8 cellular contexts compared by ENCODE assay signal in the genomic region with DNA sequence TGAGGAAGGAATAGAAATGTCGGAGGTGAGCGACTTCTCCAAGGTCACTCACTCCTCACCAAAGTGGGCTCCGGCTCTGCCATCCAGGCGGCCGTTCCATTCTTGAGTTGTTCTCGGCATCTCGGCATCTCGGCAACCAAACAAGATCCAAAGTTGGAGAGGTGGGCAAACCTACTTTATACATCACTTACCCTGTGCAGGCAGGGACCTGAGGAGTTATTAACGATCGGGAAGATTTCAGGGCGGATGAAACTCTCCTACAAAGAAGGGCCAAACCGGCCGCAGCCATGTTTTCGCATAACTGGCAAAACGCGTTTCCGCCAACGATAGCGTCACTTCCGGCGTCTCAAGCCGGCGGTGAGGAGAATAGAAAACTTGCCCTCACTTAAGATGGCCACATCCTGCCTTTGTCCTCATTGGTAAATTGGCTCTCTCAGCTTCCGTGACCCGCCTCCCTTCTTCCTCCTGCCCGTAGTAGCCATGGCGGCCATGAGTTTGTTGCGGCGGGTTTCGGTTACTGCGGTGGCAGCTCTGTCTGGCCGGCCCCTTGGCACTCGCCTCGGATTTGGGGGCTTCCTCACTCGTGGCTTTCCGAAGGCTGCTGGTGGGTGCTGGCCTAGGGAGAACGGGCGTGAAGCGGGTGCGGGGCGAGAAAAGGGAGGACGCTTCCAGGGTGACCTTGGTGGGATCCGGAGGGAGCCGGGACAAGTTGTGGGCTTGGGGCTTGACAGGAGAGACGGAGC. TPM values are rescaled to one million over a fixed set of nuclear protein-coding genes. Genes with fewer than 3 reads are reported as not detected.
DNase-seq lines count a peak whose midpoint lies in the region; ATAC-seq and TF ChIP-seq lines count a peak whose summit lies in the region.

MRPL47 (minus strand) TSS at position 303 of the 743 bp plus-strand sequence; CDS start at position 289, 14 bp downstream.
NDUFB5 (plus strand) TSS at position 459 of the 743 bp plus-strand sequence; CDS start at position 481, 22 bp downstream.

- TF ChIP-seq POLR2A in suprapubic skin (IDR thresholded peaks at IDR 0.05) = peak; percentile 19 to 63

- peaks cover 5% of the 10 kb centered on the region for H3K36me3 Mint-ChIP-seq in activated naive CD4-positive, alpha-beta T cell treated with anti-CD3 and anti-CD28 coated beads, Interleukin-2, amount 50 U/mL, for 24 hours

- H3K4me3 ChIP-seq in GM06990 (replicated peaks; ENCODE audit: low read depth, low read length) = peak within 1 kb of the TSS; percentile 82
- peak within 1 kb of the TSS; percentile 74 for H3K4me3 ChIP-seq in suprapubic skin

- peaks cover 2% of the 10 kb centered on the region; the same call in 1 of the 2 replicates for H3K36me3 ChIP-seq in GM06990 (ENCODE audit: control insufficient read depth, insufficient read depth, low read length)
- peaks cover 24% of the 10 kb centered on the region for H3K36me3 ChIP-seq in suprapubic skin

- ATAC-seq in HG02588 (IDR thresholded peaks at IDR 0.05; ENCODE audit: unreplicated experiment) (peak; percentile 97), SK-N-SH treated with all-trans-retinoic acid at 6 μM for 48 hours (peak; percentile 100)

- DNase-seq in GM06990 (ENCODE audit: extremely low read depth, insufficient read length) (peak; percentile 83), NCI-H1092 (lab: John Stamatoyannopoulos, UW) (peak; percentile 97), globus pallidus (ENCODE audit: low spot score) (peak; percentile 98), nucleus accumbens (lab: John Stamatoyannopoulos, UW) (peak; percentile 69 to 98 (median 92)), suprapubic skin (ENCODE audit: low spot score in 2 of 2) (peak; percentile 96 to 97)

- H3K27me3 Mint-ChIP-seq in activated naive CD4-positive, alpha-beta T cell treated with anti-CD3 and anti-CD28 coated beads, Interleukin-2, amount 50 U/mL, for 24 hours = no peaks in the 10 kb centered on the region

- peaks cover 33% of the 10 kb centered on the region for H3K4me1 ChIP-seq in suprapubic skin

- WGBS in suprapubic skin = 0% methylated on average over 34 of the region's 45 CpGs

- peak within 1 kb of the TSS; percentile 100 for H3K4me3 Mint-ChIP-seq in activated naive CD4-positive, alpha-beta T cell treated with anti-CD3 and anti-CD28 coated beads, Interleukin-2, amount 50 U/mL, for 24 hours

- H3K4me1 Mint-ChIP-seq in activated naive CD4-positive, alpha-beta T cell treated with anti-CD3 and anti-CD28 coated beads, Interleukin-2, amount 50 U/mL, for 24 hours = peaks cover 57% of the 10 kb centered on the region

- TF ChIP-seq CTCF in GM06990 (IDR thresholded peaks at IDR 0.05; ENCODE audit: insufficient read depth, low read length, poor library complexity, severe bottlenecking) = no peak
- TF ChIP-seq CTCF in suprapubic skin (IDR thresholded peaks at IDR 0.05) = no peak

- H3K9me3 Mint-ChIP-seq in activated naive CD4-positive, alpha-beta T cell treated with anti-CD3 and anti-CD28 coated beads, Interleukin-2, amount 50 U/mL, for 24 hours = no peaks in the 10 kb centered on the region

- H3K27ac Mint-ChIP-seq in activated naive CD4-positive, alpha-beta T cell treated with anti-CD3 and anti-CD28 coated beads, Interleukin-2, amount 50 U/mL, for 24 hours = peak within 1 kb of the TSS; percentile 100

- H3K27me3 ChIP-seq in GM06990 (replicated peaks; ENCODE audit: control insufficient read depth, insufficient read depth, low read length) = no peaks in the 10 kb centered on the region
- H3K27me3 ChIP-seq in suprapubic skin = no peaks in the 10 kb centered on the region

- no peaks in the 10 kb centered on the region for H3K9me3 ChIP-seq in suprapubic skin

- TF ChIP-seq EP300 in suprapubic skin (IDR thresholded peaks at IDR 0.05) = no peak

- peak within 1 kb of the TSS; percentile 92 for H3K27ac ChIP-seq in suprapubic skin

TF ChIP-seq in SK-N-SH treated with all-trans-retinoic acid at 6 μM for 48 hours, 23 proteins besides CTCF, POLR2A, EP300 and RAD21:
- TF ChIP-seq BACH2 (CRISPR knock-in tag; IDR thresholded peaks at IDR 0.05; ENCODE audit: borderline replicate concordance) (no peak), ZFP3 (CRISPR knock-in tag; IDR thresholded peaks at IDR 0.05) (0 out of 2 replicates have a peak, but pooled peaks have one; percentile 32)

RNA-seq across cellular contexts. Expression of gene MRPL47, which starts in this region (rescaled TPM):
- 10 to 100 TPM in 3 of 4 donors, 1 to 10 TPM in 1; 9.6 to 14.5 (median 12.1) TPM for total RNA-seq in suprapubic skin

RNA-seq across cellular contexts. Expression of gene NDUFB5, which starts in this region (rescaled TPM):
- total RNA-seq in suprapubic skin = 10 to 100 TPM; 44.8 to 75.9 (median 60.9) TPM

Comparison
In these comparisons a context has a peak if more than half of its experiments do, and no peak if none do; other contexts are left out.
1. Peak in every context shown above with its lines: DNase-seq, ATAC-seq, H3K4me3 ChIP-seq and H3K27ac ChIP-seq.